In the genomic region with DNA sequence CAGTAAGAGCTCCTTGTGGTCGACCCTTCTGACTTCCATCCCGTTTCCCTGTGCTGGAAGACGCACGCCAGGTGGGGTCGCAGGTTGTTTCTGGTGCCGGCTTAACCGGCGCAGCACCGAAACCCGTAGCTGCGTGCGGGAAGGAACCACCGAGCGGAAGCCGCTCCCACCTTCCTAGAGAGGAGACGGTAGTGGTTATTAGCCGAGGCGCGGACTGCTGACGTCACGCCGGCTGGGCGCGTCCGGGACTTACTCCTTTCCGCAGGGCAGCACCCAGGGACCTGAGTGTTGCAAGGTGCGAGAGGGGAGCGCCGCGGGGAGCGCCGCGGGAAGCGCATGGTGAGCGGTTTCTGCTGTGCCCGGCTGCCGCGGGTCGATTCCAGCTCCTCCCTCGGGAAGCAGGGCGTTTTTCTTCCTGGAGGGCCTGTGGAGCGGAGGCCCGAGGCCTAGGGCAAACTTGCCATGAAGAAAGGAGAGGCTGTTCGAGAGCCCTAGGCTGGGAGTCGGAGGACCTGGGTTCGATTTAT, we compare ENCODE assay signal across 2 cellular contexts.
TF ChIP-seq lines count a peak whose summit lies in the region.

ZNF501 (plus strand) TSS at position 252 of the 527 bp plus-strand sequence. CDS start 4,787 bp downstream, outside the sequence.

TF ChIP-seq in GM23338, 12 proteins besides CTCF, POLR2A, EP300 and RAD21 (continued from another document):
- no peak for TF ChIP-seq NANOG (IDR thresholded peaks at IDR 0.05; ENCODE audit: borderline replicate concordance)
- TF ChIP-seq STAT1 (IDR thresholded peaks at IDR 0.05; ENCODE audit: unreplicated experiment) = no peak

TF ChIP-seq in WTC11, 78 proteins besides CTCF, POLR2A, EP300 and RAD21 (continued from another document and continues in another):
- TF ChIP-seq TEAD4 (CRISPR knock-in tag; IDR thresholded peaks at IDR 0.05) (0 out of 2 replicates have a peak, but pooled peaks have one; percentile 54), NR3C1 (CRISPR knock-in tag; conservative IDR thresholded peaks at IDR 0.05; ENCODE audit: low read depth) (no peak), SP1 (CRISPR knock-in tag; conservative IDR thresholded peaks at IDR 0.05) (peak; percentile 94), STAT6 (CRISPR knock-in tag; conservative IDR thresholded peaks at IDR 0.05; ENCODE audit: low read depth) (no peak), GRHL2 (CRISPR knock-in tag; IDR thresholded peaks at IDR 0.05; ENCODE audit: insufficient replicate concordance, severe bottlenecking) (no peak), ZNF263 (CRISPR knock-in tag; IDR thresholded peaks at IDR 0.05; ENCODE audit: low read depth) (no peak), EMX1 (CRISPR knock-in tag; IDR thresholded peaks at IDR 0.05) (no peak), CREM (CRISPR knock-in tag; IDR thresholded peaks at IDR 0.05) (peak; percentile 99), RELA (CRISPR knock-in tag; IDR thresholded peaks at IDR 0.05; ENCODE audit: borderline replicate concordance) (0 out of 2 replicates have a peak, but pooled peaks have one; percentile 23), ZNF317 (CRISPR knock-in tag; IDR thresholded peaks at IDR 0.05; ENCODE audit: borderline replicate concordance, low read depth) (no peak; the same call in 1 of the 2 replicates), NFATC4 (CRISPR knock-in tag; IDR thresholded peaks at IDR 0.05) (no peak), NR2C2 (CRISPR knock-in tag; IDR thresholded peaks at IDR 0.05) (no peak), E2F1 (CRISPR knock-in tag; IDR thresholded peaks at IDR 0.05) (no peak), ARID4B (CRISPR knock-in tag; IDR thresholded peaks at IDR 0.05; ENCODE audit: borderline replicate concordance) (peak; percentile 95), CREB1 (CRISPR knock-in tag; IDR thresholded peaks at IDR 0.05) (peak; percentile 87; the same call in 1 of the 2 replicates), ELF4 (CRISPR knock-in tag; IDR thresholded peaks at IDR 0.05; ENCODE audit: low read depth) (no peak), OVOL2 (CRISPR knock-in tag; IDR thresholded peaks at IDR 0.05; ENCODE audit: borderline replicate concordance) (no peak), ZMAT4 (CRISPR knock-in tag; IDR thresholded peaks at IDR 0.05) (no peak)
- TF ChIP-seq, protein P1, sequence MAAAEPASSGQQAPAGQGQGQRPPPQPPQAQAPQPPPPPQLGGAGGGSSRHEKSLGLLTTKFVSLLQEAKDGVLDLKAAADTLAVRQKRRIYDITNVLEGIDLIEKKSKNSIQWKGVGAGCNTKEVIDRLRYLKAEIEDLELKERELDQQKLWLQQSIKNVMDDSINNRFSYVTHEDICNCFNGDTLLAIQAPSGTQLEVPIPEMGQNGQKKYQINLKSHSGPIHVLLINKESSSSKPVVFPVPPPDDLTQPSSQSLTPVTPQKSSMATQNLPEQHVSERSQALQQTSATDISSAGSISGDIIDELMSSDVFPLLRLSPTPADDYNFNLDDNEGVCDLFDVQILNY (CRISPR knock-in tag; IDR thresholded peaks at IDR 0.05) = peak; percentile 68; the same call in 1 of the 2 replicates
- TF ChIP-seq, protein P2, sequence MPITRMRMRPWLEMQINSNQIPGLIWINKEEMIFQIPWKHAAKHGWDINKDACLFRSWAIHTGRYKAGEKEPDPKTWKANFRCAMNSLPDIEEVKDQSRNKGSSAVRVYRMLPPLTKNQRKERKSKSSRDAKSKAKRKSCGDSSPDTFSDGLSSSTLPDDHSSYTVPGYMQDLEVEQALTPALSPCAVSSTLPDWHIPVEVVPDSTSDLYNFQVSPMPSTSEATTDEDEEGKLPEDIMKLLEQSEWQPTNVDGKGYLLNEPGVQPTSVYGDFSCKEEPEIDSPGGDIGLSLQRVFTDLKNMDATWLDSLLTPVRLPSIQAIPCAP (CRISPR knock-in tag; IDR thresholded peaks at IDR 0.05) = peak; percentile 74; the same call in 1 of the 2 replicates
- TF ChIP-seq, protein P3, sequence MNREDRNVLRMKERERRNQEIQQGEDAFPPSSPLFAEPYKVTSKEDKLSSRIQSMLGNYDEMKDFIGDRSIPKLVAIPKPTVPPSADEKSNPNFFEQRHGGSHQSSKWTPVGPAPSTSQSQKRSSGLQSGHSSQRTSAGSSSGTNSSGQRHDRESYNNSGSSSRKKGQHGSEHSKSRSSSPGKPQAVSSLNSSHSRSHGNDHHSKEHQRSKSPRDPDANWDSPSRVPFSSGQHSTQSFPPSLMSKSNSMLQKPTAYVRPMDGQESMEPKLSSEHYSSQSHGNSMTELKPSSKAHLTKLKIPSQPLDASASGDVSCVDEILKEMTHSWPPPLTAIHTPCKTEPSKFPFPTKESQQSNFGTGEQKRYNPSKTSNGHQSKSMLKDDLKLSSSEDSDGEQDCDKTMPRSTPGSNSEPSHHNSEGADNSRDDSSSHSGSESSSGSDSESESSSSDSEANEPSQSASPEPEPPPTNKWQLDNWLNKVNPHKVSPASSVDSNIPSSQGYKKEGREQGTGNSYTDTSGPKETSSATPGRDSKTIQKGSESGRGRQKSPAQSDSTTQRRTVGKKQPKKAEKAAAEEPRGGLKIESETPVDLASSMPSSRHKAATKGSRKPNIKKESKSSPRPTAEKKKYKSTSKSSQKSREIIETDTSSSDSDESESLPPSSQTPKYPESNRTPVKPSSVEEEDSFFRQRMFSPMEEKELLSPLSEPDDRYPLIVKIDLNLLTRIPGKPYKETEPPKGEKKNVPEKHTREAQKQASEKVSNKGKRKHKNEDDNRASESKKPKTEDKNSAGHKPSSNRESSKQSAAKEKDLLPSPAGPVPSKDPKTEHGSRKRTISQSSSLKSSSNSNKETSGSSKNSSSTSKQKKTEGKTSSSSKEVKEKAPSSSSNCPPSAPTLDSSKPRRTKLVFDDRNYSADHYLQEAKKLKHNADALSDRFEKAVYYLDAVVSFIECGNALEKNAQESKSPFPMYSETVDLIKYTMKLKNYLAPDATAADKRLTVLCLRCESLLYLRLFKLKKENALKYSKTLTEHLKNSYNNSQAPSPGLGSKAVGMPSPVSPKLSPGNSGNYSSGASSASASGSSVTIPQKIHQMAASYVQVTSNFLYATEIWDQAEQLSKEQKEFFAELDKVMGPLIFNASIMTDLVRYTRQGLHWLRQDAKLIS (CRISPR knock-in tag; IDR thresholded peaks at IDR 0.05; ENCODE audit: borderline replicate concordance) = peak; percentile 38; the same call in 1 of the 2 replicates
- TF ChIP-seq, protein P4, sequence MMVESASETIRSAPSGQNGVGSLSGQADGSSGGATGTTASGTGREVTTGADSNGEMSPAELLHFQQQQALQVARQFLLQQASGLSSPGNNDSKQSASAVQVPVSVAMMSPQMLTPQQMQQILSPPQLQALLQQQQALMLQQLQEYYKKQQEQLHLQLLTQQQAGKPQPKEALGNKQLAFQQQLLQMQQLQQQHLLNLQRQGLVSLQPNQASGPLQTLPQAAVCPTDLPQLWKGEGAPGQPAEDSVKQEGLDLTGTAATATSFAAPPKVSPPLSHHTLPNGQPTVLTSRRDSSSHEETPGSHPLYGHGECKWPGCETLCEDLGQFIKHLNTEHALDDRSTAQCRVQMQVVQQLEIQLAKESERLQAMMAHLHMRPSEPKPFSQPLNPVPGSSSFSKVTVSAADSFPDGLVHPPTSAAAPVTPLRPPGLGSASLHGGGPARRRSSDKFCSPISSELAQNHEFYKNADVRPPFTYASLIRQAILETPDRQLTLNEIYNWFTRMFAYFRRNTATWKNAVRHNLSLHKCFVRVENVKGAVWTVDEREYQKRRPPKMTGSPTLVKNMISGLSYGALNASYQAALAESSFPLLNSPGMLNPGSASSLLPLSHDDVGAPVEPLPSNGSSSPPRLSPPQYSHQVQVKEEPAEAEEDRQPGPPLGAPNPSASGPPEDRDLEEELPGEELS (CRISPR knock-in tag; IDR thresholded peaks at IDR 0.05) = peak; percentile 89
- TF ChIP-seq, protein P5, sequence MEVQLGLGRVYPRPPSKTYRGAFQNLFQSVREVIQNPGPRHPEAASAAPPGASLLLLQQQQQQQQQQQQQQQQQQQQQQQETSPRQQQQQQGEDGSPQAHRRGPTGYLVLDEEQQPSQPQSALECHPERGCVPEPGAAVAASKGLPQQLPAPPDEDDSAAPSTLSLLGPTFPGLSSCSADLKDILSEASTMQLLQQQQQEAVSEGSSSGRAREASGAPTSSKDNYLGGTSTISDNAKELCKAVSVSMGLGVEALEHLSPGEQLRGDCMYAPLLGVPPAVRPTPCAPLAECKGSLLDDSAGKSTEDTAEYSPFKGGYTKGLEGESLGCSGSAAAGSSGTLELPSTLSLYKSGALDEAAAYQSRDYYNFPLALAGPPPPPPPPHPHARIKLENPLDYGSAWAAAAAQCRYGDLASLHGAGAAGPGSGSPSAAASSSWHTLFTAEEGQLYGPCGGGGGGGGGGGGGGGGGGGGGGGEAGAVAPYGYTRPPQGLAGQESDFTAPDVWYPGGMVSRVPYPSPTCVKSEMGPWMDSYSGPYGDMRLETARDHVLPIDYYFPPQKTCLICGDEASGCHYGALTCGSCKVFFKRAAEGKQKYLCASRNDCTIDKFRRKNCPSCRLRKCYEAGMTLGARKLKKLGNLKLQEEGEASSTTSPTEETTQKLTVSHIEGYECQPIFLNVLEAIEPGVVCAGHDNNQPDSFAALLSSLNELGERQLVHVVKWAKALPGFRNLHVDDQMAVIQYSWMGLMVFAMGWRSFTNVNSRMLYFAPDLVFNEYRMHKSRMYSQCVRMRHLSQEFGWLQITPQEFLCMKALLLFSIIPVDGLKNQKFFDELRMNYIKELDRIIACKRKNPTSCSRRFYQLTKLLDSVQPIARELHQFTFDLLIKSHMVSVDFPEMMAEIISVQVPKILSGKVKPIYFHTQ (CRISPR knock-in tag; IDR thresholded peaks at IDR 0.05) = no peak
- TF ChIP-seq, protein P6, sequence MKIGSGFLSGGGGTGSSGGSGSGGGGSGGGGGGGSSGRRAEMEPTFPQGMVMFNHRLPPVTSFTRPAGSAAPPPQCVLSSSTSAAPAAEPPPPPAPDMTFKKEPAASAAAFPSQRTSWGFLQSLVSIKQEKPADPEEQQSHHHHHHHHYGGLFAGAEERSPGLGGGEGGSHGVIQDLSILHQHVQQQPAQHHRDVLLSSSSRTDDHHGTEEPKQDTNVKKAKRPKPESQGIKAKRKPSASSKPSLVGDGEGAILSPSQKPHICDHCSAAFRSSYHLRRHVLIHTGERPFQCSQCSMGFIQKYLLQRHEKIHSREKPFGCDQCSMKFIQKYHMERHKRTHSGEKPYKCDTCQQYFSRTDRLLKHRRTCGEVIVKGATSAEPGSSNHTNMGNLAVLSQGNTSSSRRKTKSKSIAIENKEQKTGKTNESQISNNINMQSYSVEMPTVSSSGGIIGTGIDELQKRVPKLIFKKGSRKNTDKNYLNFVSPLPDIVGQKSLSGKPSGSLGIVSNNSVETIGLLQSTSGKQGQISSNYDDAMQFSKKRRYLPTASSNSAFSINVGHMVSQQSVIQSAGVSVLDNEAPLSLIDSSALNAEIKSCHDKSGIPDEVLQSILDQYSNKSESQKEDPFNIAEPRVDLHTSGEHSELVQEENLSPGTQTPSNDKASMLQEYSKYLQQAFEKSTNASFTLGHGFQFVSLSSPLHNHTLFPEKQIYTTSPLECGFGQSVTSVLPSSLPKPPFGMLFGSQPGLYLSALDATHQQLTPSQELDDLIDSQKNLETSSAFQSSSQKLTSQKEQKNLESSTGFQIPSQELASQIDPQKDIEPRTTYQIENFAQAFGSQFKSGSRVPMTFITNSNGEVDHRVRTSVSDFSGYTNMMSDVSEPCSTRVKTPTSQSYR (CRISPR knock-in tag; IDR thresholded peaks at IDR 0.05) = peak; percentile 68; the same call in 1 of the 2 replicates
